ENCODE assay signal across 1 cellular context in the genomic region with DNA sequence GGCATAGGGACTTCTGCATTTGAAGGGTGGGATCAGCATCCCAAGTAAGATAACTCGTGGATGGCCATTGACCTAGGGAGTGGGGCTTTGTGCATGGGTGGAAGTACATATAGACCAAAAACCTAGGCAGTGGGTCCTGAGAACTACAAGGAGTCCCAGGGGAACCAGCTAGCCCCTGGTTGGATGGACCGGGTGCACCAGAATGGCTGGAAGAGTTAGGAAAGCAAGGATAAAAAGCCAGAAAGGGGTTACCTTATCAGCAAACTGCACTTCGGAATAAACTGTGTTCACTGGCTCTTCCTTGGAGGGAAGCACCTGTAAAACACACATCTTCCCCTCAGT.
TF ChIP-seq lines count a peak whose summit lies in the region.

No MANE protein-coding gene starts in this region.

TF ChIP-seq in GM12878, 131 proteins besides CTCF, POLR2A, EP300 and RAD21 (continued from another document):
- TF ChIP-seq BACH1 (IDR thresholded peaks at IDR 0.05; ENCODE audit: borderline replicate concordance) (no peak), SIN3A (IDR thresholded peaks at IDR 0.05; ENCODE audit: low read depth, low read length) (no peak), IKZF2 (IDR thresholded peaks at IDR 0.05) (peak in 1 of 2 experiments; percentile 89; a peak in 2 of 4 replicates), FOXM1 (IDR thresholded peaks at IDR 0.05; ENCODE audit: low read depth, low read length) (no peak), BMI1 (IDR thresholded peaks at IDR 0.05; ENCODE audit: borderline replicate concordance) (no peak), PAX8 (IDR thresholded peaks at IDR 0.05) (no peak), MEF2B (IDR thresholded peaks at IDR 0.05; ENCODE audit: partially characterized antibody, poor library complexity, severe bottlenecking) (peak; percentile 97), TCF3 (IDR thresholded peaks at IDR 0.05; ENCODE audit: borderline replicate concordance, insufficient read depth, low read depth, low read length) (no peak), RBBP5 (conservative IDR thresholded peaks at IDR 0.05) (no peak)
- TF ChIP-seq, protein P1, sequence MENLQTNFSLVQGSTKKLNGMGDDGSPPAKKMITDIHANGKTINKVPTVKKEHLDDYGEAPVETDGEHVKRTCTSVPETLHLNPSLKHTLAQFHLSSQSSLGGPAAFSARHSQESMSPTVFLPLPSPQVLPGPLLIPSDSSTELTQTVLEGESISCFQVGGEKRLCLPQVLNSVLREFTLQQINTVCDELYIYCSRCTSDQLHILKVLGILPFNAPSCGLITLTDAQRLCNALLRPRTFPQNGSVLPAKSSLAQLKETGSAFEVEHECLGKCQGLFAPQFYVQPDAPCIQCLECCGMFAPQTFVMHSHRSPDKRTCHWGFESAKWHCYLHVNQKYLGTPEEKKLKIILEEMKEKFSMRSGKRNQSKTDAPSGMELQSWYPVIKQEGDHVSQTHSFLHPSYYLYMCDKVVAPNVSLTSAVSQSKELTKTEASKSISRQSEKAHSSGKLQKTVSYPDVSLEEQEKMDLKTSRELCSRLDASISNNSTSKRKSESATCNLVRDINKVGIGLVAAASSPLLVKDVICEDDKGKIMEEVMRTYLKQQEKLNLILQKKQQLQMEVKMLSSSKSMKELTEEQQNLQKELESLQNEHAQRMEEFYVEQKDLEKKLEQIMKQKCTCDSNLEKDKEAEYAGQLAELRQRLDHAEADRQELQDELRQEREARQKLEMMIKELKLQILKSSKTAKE (IDR thresholded peaks at IDR 0.05; ENCODE audit: low read depth, poor library complexity, severe bottlenecking): no peak
